In genomic region chr7:135416431-135416830, GRCh38 we compare ENCODE assay signal across 8 cellular contexts.
"Had no signal": no experiment of that assay in that cellular context is flagged by ENCODE, and none has a peak within 500 bp of the region (broad histone marks: within the 10 kb centered on the region; RNA-seq: fewer than 3 reads in every experiment).

No MANE protein-coding gene starts in this region.

- H3K9me3 ChIP-seq: HAP-1 had no signal

- H3K36me3 ChIP-seq: HAP-1 had no signal

- FAIRE-seq: K562 had no signal

- H3K27ac ChIP-seq: HL-60 had no signal

- DNase-seq: GOT3, H7, IMR-90, KG1 had no signal

- H3K4me3 ChIP-seq: HAP-1, K562 had no signal

- H3K4me1 ChIP-seq: HAP-1 had no signal

- ATAC-seq: HCT116, K562 had no signal
